20 cellular contexts compared by ENCODE assay signal in genomic region chr1:76084029-76084627, GRCh38. TPM values are rescaled to one million over a fixed set of nuclear protein-coding genes. Genes with fewer than 3 reads are reported as not detected.
A peak's percentile ranks its signal among the peaks of the same experiment; 100 is the strongest.
DNase-seq lines count a peak whose midpoint lies in the region; ATAC-seq and TF ChIP-seq lines count a peak whose summit lies in the region.
"Had no signal": no experiment of that assay in that cellular context is flagged by ENCODE, and none has a peak within 500 bp of the region (broad histone marks: within the 10 kb centered on the region; RNA-seq: fewer than 3 reads in every experiment).

No MANE protein-coding gene starts in this region.

- peaks cover 38% of the 10 kb centered on the region for H3K4me1 ChIP-seq in HEK293 (ENCODE audit: control insufficient read depth, insufficient read depth, low read length)

- no peaks in the 10 kb centered on the region for H3K27me3 Mint-ChIP-seq in stimulated activated memory B cell treated with anti-CD40 and anti-IgM and Interleukin-4, amounts not matched to agents 10 μg/mL and 1 μg/mL and 100 μg/mL, for 72 hours

- H3K27ac Mint-ChIP-seq in stimulated activated memory B cell treated with anti-CD40 and anti-IgM and Interleukin-4, amounts not matched to agents 10 μg/mL and 1 μg/mL and 100 μg/mL, for 72 hours: no peak overlapping the region
- H3K27ac Mint-ChIP-seq: CD14-positive monocyte, GM23338, HFFc6 had no signal

- no peak overlapping the region for H3K27ac ChIP-seq in HEK293 (ENCODE audit: extremely low read depth, low read depth, low read length)

- no peak overlapping the region for H3K4me3 ChIP-seq in AG10803 (ENCODE audit: low read length)
- no peak overlapping the region for H3K4me3 ChIP-seq in HEK293 (ENCODE audit: low read depth, low read length)
- H3K4me3 ChIP-seq: GM23338 had no signal

- no peaks in the 10 kb centered on the region for H3K9me3 ChIP-seq in HEK293 (ENCODE audit: control insufficient read depth, insufficient read depth, low read depth, low read length)

- H3K4me1 Mint-ChIP-seq in stimulated activated memory B cell treated with anti-CD40 and anti-IgM and Interleukin-4, amounts not matched to agents 10 μg/mL and 1 μg/mL and 100 μg/mL, for 72 hours: peaks cover 19% of the 10 kb centered on the region

- H3K36me3 Mint-ChIP-seq in stimulated activated memory B cell treated with anti-CD40 and anti-IgM and Interleukin-4, amounts not matched to agents 10 μg/mL and 1 μg/mL and 100 μg/mL, for 72 hours: no peaks in the 10 kb centered on the region

- no peaks in the 10 kb centered on the region for H3K36me3 ChIP-seq in HEK293 (ENCODE audit: control insufficient read depth in 2 of 2, insufficient read depth in 1 of 2, low read length in 2 of 2)

- TF ChIP-seq CTCF in AG10803 (conservative IDR thresholded peaks at IDR 0.05; ENCODE audit: low read length) (no peak), HEK293 (tag by site-specific recombination; IDR thresholded peaks at IDR 0.05) (no peak)

- intact Hi-C loops in left colon (cut with DNase I, micrococcal nuclease) (no loop called here), left ventricle myocardium superior (cut with micrococcal nuclease) (no loop called here)

- H3K9me3 Mint-ChIP-seq in stimulated activated memory B cell treated with anti-CD40 and anti-IgM and Interleukin-4, amounts not matched to agents 10 μg/mL and 1 μg/mL and 100 μg/mL, for 72 hours: no peaks in the 10 kb centered on the region
- H3K9me3 Mint-ChIP-seq: GM23338, HFFc6 had no signal

- CTCF ChIA-PET in HEK293 (lab: Yijun Ruan, JAX): interaction anchor here (0.7 kb wide), 1 partner anchor 183 kb away, joined by 3 read pairs; no protein-coding TSS in a partner anchor

- POLR2A ChIA-PET in HEK293 (lab: Yijun Ruan, JAX): no interaction called here

- peak; percentile 26 for ATAC-seq in left colon
- no peak for ATAC-seq in left ventricle myocardium superior
- ATAC-seq in stimulated activated memory B cell treated with anti-CD40 and anti-IgM and Interleukin-4, amounts not matched to agents 10 μg/mL and 1 μg/mL and 100 μg/mL, for 72 hours: no peak
- ATAC-seq: GM23338 had no signal

- no peak overlapping the region for H3K4me3 Mint-ChIP-seq in stimulated activated memory B cell treated with anti-CD40 and anti-IgM and Interleukin-4, amounts not matched to agents 10 μg/mL and 1 μg/mL and 100 μg/mL, for 72 hours
- H3K4me3 Mint-ChIP-seq: CD14-positive monocyte, GM23338, HFFc6 had no signal

- DNase-seq in AG10803 (ENCODE audit: low read depth): peak; percentile 28
- peak; percentile 29 for DNase-seq in dedifferentiated amniotic fluid mesenchymal stem cell (ENCODE audit: extremely low spot score)
- no peak for DNase-seq in left colon
- no peak for DNase-seq in left ventricle myocardium superior
- no peak for DNase-seq in DMS 273 treated with DMSO at 0.1 percent for 48 hours (lab: John Stamatoyannopoulos, UW)
- no peak for DNase-seq in AG08395 (ENCODE audit: low spot score)
- DNase-seq: ACHN, COR-L47, DMS53, HFFc6, KG1, NCI-H1092 treated with DMSO at 0.1 percent for 48 hours, NCI-H1694 treated with DMSO at 0.1 percent for 48 hours, NCI-H2171, NCI-H446 treated with DMSO at 0.1 percent for 48 hours, SHP77 treated with DMSO at 0.1 percent for 48 hours had no signal

TF ChIP-seq in HEK293, 187 proteins besides CTCF, POLR2A, EP300 and RAD21:
- TF ChIP-seq SCRT1 (tag by site-specific recombination; IDR thresholded peaks at IDR 0.05; ENCODE audit: borderline replicate concordance) (peak; percentile 70), GLIS1 (tag by site-specific recombination; IDR thresholded peaks at IDR 0.05) (0 out of 2 replicates have a peak, but pooled peaks have one; percentile 21), ZNF10 (tag by site-specific recombination; IDR thresholded peaks at IDR 0.05) (peak; percentile 64; the same call in 1 of the 2 replicates), ZNF18 (tag by site-specific recombination; IDR thresholded peaks at IDR 0.05) (peak; percentile 94), ZNF600 (tag by site-specific recombination; IDR thresholded peaks at IDR 0.05) (0 out of 2 replicates have a peak, but pooled peaks have one; percentile 34), SCRT2 (tag by site-specific recombination; IDR thresholded peaks at IDR 0.05) (peak; percentile 85), ZNF660 (tag by site-specific recombination; IDR thresholded peaks at IDR 0.05) (no peak), ZNF221 (tag by site-specific recombination; IDR thresholded peaks at IDR 0.05; ENCODE audit: borderline replicate concordance) (no peak), ZBTB48 (tag by site-specific recombination; IDR thresholded peaks at IDR 0.05) (no peak)
- TF ChIP-seq, protein P1, sequence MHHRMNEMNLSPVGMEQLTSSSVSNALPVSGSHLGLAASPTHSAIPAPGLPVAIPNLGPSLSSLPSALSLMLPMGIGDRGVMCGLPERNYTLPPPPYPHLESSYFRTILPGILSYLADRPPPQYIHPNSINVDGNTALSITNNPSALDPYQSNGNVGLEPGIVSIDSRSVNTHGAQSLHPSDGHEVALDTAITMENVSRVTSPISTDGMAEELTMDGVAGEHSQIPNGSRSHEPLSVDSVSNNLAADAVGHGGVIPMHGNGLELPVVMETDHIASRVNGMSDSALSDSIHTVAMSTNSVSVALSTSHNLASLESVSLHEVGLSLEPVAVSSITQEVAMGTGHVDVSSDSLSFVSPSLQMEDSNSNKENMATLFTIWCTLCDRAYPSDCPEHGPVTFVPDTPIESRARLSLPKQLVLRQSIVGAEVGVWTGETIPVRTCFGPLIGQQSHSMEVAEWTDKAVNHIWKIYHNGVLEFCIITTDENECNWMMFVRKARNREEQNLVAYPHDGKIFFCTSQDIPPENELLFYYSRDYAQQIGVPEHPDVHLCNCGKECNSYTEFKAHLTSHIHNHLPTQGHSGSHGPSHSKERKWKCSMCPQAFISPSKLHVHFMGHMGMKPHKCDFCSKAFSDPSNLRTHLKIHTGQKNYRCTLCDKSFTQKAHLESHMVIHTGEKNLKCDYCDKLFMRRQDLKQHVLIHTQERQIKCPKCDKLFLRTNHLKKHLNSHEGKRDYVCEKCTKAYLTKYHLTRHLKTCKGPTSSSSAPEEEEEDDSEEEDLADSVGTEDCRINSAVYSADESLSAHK (tag by site-specific recombination; IDR thresholded peaks at IDR 0.05): peak; percentile 12; the same call in 1 of the 2 replicates
- TF ChIP-seq, protein P2, sequence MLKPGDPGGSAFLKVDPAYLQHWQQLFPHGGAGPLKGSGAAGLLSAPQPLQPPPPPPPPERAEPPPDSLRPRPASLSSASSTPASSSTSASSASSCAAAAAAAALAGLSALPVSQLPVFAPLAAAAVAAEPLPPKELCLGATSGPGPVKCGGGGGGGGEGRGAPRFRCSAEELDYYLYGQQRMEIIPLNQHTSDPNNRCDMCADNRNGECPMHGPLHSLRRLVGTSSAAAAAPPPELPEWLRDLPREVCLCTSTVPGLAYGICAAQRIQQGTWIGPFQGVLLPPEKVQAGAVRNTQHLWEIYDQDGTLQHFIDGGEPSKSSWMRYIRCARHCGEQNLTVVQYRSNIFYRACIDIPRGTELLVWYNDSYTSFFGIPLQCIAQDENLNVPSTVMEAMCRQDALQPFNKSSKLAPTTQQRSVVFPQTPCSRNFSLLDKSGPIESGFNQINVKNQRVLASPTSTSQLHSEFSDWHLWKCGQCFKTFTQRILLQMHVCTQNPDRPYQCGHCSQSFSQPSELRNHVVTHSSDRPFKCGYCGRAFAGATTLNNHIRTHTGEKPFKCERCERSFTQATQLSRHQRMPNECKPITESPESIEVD (tag by site-specific recombination; IDR thresholded peaks at IDR 0.05): 0 out of 2 replicates have a peak, but pooled peaks have one; percentile 6
- TF ChIP-seq, protein P3, sequence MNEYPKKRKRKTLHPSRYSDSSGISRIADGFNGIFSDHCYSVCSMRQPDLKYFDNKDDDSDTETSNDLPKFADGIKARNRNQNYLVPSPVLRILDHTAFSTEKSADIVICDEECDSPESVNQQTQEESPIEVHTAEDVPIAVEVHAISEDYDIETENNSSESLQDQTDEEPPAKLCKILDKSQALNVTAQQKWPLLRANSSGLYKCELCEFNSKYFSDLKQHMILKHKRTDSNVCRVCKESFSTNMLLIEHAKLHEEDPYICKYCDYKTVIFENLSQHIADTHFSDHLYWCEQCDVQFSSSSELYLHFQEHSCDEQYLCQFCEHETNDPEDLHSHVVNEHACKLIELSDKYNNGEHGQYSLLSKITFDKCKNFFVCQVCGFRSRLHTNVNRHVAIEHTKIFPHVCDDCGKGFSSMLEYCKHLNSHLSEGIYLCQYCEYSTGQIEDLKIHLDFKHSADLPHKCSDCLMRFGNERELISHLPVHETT (tag by site-specific recombination; IDR thresholded peaks at IDR 0.05): no peak

RNA-seq across cellular contexts. Expression of gene ST6GALNAC3, which starts 9.6 kb away (rescaled TPM):
- total RNA-seq in left colon: 10 to 100 TPM; 10.5 to 13.3 TPM
- 5.9 TPM for total RNA-seq in left ventricle myocardium superior

Comparison
In these comparisons a context has a peak if more than half of its experiments do, and no peak if none do; other contexts are left out.
1. DNase-seq: peak in AG10803 (single experiment) and dedifferentiated amniotic fluid mesenchymal stem cell (single experiment); none in left colon (0 of 2), left ventricle myocardium superior (single experiment), DMS 273 treated with DMSO at 0.1 percent for 48 hours (single experiment) and AG08395 (single experiment).